In the genomic region with DNA sequence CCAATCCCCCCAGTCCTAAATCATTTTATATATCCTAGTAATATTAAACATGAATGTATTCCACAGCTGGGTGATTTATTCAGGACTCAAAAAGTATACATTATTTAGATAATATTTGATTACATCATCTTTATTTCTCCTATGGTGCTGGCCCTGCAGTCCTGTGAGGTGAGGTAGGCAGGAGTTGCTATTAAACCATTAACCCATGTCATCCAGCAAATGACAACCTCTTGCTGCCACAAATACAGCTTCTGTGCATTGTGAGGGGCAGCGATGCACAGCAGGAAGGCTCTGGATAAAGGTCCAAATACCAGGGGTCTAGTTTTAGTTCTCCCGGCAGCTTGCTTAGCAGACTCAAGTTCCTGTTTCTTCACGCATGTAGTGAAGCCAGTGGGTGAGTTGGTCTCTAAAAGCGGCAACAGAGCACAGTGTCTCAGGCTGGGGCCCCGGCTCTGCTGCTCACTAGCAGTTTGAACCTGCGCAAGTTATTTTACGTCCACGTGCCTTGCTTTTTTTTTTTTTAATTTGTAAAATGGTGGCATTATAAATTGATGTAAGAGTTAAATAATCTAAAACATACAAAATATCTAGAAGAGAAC, we compare ENCODE assay signal across 19 cellular contexts.
A peak's percentile ranks its signal among the peaks of the same experiment; 100 is the strongest.
DNase-seq lines count a peak whose midpoint lies in the region; ATAC-seq, FAIRE-seq and TF ChIP-seq lines count a peak whose summit lies in the region.
"Had no signal": no experiment of that assay in that cellular context is flagged by ENCODE, and none has a peak within 500 bp of the region (broad histone marks: within the 10 kb centered on the region; RNA-seq: fewer than 3 reads in every experiment).

No MANE protein-coding gene starts in this region.

- H3K4me3 ChIP-seq in NB4 (ENCODE audit: low read depth, low read length) (no peak overlapping the region), HAP-1 (no peak overlapping the region)
- H3K4me3 ChIP-seq: K562, mucosa of descending colon, transverse colon had no signal

- peak; percentile 8 for DNase-seq in NB4 (ENCODE audit: low read depth)
- DNase-seq in pons (ENCODE audit: low spot score), result peak; percentile 40
- no peak for DNase-seq in D721Med (ENCODE audit: insufficient read length, low spot score)
- DNase-seq in HAP-1 (ENCODE audit: low spot score in 2 of 2), result no peak
- DNase-seq in cortex of kidney (lab: John Stamatoyannopoulos, UW), result no peak
- DNase-seq in nephron progenitor cell, result no peak
- DNase-seq: activated CD8-positive, alpha-beta T cell treated with anti-CD3 and anti-CD28 coated beads, Interleukin-2, amount 10 ng/mL, durations not matched to agents 7 days and 5 days; activated effector memory CD4-positive, alpha-beta T cell treated with anti-CD3 and anti-CD28 coated beads, Interleukin-2, amount 50 U/mL, for 16 hours; AML-193; DMS79; mucosa of descending colon; NCI-H2029; NCI-H69; SHP77; transverse colon had no signal

- in situ Hi-C loops in HAP-1 (cut with MboI; ENCODE audit: low sequenced_read_pairs), result no loop called here

- H3K9me3 ChIP-seq in HAP-1, result no peaks in the 10 kb centered on the region
- H3K9me3 ChIP-seq: mucosa of descending colon, transverse colon had no signal

- FAIRE-seq in D721Med (lab: Jason Lieb, UNC), result no peak
- FAIRE-seq: K562 had no signal

- H3K27me3 ChIP-seq in HAP-1 (ENCODE audit: low read depth), result peaks cover 3% of the 10 kb centered on the region; the same call in 1 of the 2 replicates
- H3K27me3 ChIP-seq: transverse colon had no signal

- H3K27me3 Mint-ChIP-seq in dendritic cell treated with granulocyte-macrophage colony-stimulating factor and Interleukin-4, amounts not matched to agents 40 ng/mL and 50 ng/mL, for 4 days, result no peaks in the 10 kb centered on the region
- peaks cover 3% of the 10 kb centered on the region for H3K27me3 Mint-ChIP-seq in nephron progenitor cell (ENCODE audit: low read depth, poor library complexity)
- H3K27me3 Mint-ChIP-seq: progenitor cell of endocrine pancreas had no signal

- peak; percentile 28 for ATAC-seq in GM19043 (IDR thresholded peaks at IDR 0.05; ENCODE audit: low read depth, unreplicated experiment)
- ATAC-seq: activated CD8-positive, alpha-beta T cell treated with anti-CD3 and anti-CD28 coated beads, Interleukin-2, amount 10 ng/mL, durations not matched to agents 7 days and 5 days; K562 had no signal

- intact Hi-C loops in dendritic cell treated with granulocyte-macrophage colony-stimulating factor and Interleukin-4, amounts not matched to agents 40 ng/mL and 50 ng/mL, for 4 days (cut with micrococcal nuclease), result loop anchor here (5.0 to 10.0 kb wide), 2 partner anchors 37 to 50 kb away; a partner anchor contains a TSS

- peak overlapping the region; percentile 9 for H3K4me3 Mint-ChIP-seq in dendritic cell treated with granulocyte-macrophage colony-stimulating factor and Interleukin-4, amounts not matched to agents 40 ng/mL and 50 ng/mL, for 4 days
- H3K4me3 Mint-ChIP-seq in nephron progenitor cell, result no peak overlapping the region
- H3K4me3 Mint-ChIP-seq: activated CD8-positive, alpha-beta T cell treated with anti-CD3 and anti-CD28 coated beads, Interleukin-2, amount 10 ng/mL, durations not matched to agents 7 days and 5 days had no signal

- no peaks in the 10 kb centered on the region for H3K36me3 Mint-ChIP-seq in dendritic cell treated with granulocyte-macrophage colony-stimulating factor and Interleukin-4, amounts not matched to agents 40 ng/mL and 50 ng/mL, for 4 days (ENCODE audit: low read depth)
- no peaks in the 10 kb centered on the region for H3K36me3 Mint-ChIP-seq in nephron progenitor cell (ENCODE audit: low read depth)

- TF ChIP-seq CTCF in NB4 (IDR thresholded peaks at IDR 0.05; ENCODE audit: low read depth, low read length) (no peak), D721Med (IDR thresholded peaks at IDR 0.05; ENCODE audit: insufficient read depth, missing control alignments) (no peak), nephron progenitor cell (IDR thresholded peaks at IDR 0.05) (no peak)

- H3K9me3 Mint-ChIP-seq in dendritic cell treated with granulocyte-macrophage colony-stimulating factor and Interleukin-4, amounts not matched to agents 40 ng/mL and 50 ng/mL, for 4 days, result no peaks in the 10 kb centered on the region
- H3K9me3 Mint-ChIP-seq in nephron progenitor cell, result no peaks in the 10 kb centered on the region

- TF ChIP-seq POLR2A in NB4 (IDR thresholded peaks at IDR 0.05; ENCODE audit: extremely low read depth, insufficient read length), result no peak

- peaks cover 90% of the 10 kb centered on the region for H3K4me1 Mint-ChIP-seq in dendritic cell treated with granulocyte-macrophage colony-stimulating factor and Interleukin-4, amounts not matched to agents 40 ng/mL and 50 ng/mL, for 4 days (ENCODE audit: low read depth)
- peaks cover 70% of the 10 kb centered on the region for H3K4me1 Mint-ChIP-seq in nephron progenitor cell

- no peaks in the 10 kb centered on the region for H3K36me3 ChIP-seq in HAP-1 (replicated peaks)
- H3K36me3 ChIP-seq: transverse colon had no signal

- no peaks in the 10 kb centered on the region for H3K4me1 ChIP-seq in HAP-1

- H3K27ac Mint-ChIP-seq in dendritic cell treated with granulocyte-macrophage colony-stimulating factor and Interleukin-4, amounts not matched to agents 40 ng/mL and 50 ng/mL, for 4 days, result peak overlapping the region; percentile 93
- H3K27ac Mint-ChIP-seq in nephron progenitor cell, result no peak overlapping the region
- H3K27ac Mint-ChIP-seq: activated CD8-positive, alpha-beta T cell treated with anti-CD3 and anti-CD28 coated beads, Interleukin-2, amount 10 ng/mL, durations not matched to agents 7 days and 5 days; progenitor cell of endocrine pancreas had no signal

Comparison
In these comparisons a context has a peak if more than half of its experiments do, and no peak if none do; other contexts are left out.
1. DNase-seq: peak in NB4 (single experiment) and pons (single experiment); none in D721Med (single experiment), HAP-1 (0 of 2), cortex of kidney (single experiment) and nephron progenitor cell (single experiment).